ENCODE assay signal across 12 cellular contexts in genomic region chr11:8531312-8531711, GRCh38.
DNase-seq lines count a peak whose midpoint lies in the region; ATAC-seq, FAIRE-seq and TF ChIP-seq lines count a peak whose summit lies in the region.
"Had no signal": no experiment of that assay in that cellular context is flagged by ENCODE, and none has a peak within 500 bp of the region (broad histone marks: within the 10 kb centered on the region; RNA-seq: fewer than 3 reads in every experiment).

No MANE protein-coding gene starts in this region.

- H4K5ac ChIP-seq in H1 (ENCODE audit: insufficient read length, low read depth, low read length), result no peak overlapping the region

- TF ChIP-seq RAD21 in H1 (IDR thresholded peaks at IDR 0.05 in 1 of 2, conservative IDR thresholded peaks at IDR 0.05 in 1 of 2; ENCODE audit: low read depth in 2 of 2, low read length in 2 of 2), result no peak

- H3K14ac ChIP-seq in H1 (ENCODE audit: insufficient read length), result no peak overlapping the region

- 84% methylated on average over 4 of the region's 4 CpGs; no CpG with 5 or more reads in 1 of the 2 experiments for WGBS in H1 (ENCODE audit: extremely low coverage in 1 of 2, insufficient coverage in 1 of 2, insufficient read length in 1 of 2, insufficient replicate concordance in 2 of 2, low coverage in 1 of 2, low lambda C conversion rate in 2 of 2, missing lambda C conversion rate in 1 of 2), 2 experiments

- POLR2A ChIA-PET in H1 (lab: Charles Lee; ENCODE audit: partially characterized antibody), result interaction anchor here (1.1 kb wide), 1 partner anchor 9 kb away, joined by 3 read pairs; no protein-coding TSS in a partner anchor

- TF ChIP-seq EP300 in H1 (IDR thresholded peaks at IDR 0.05; ENCODE audit: borderline replicate concordance in 1 of 2, low read depth in 2 of 2, low read length in 2 of 2), result no peak

- H3K79me1 ChIP-seq in H1 (ENCODE audit: low read depth, low read length), result 0 out of 2 replicates have a peak, but pooled peaks cover 2% of the 10 kb centered on the region

- no peaks in the 10 kb centered on the region for H3K9me3 ChIP-seq in H1 (ENCODE audit: insufficient read depth in 2 of 2, low read depth in 1 of 2, low read length in 1 of 2)

- no peak overlapping the region for H3K9ac ChIP-seq in H1 (replicated peaks in 1 of 4; ENCODE audit: extremely low read depth in 1 of 4, low read depth in 3 of 4, low read length in 3 of 4)
- H3K9ac ChIP-seq: GM23248 had no signal

- no peak overlapping the region for H2AFZ ChIP-seq in H1 (ENCODE audit: low read length)
- H2AFZ ChIP-seq: GM23248 had no signal

- H3K27me3 ChIP-seq in H1 (replicated peaks in 1 of 4; ENCODE audit: control insufficient read depth in 3 of 4, extremely low read depth in 1 of 4, insufficient read depth in 3 of 4, low read length in 3 of 4), result no peaks in the 10 kb centered on the region

- H4K91ac ChIP-seq in H1 (replicated peaks; ENCODE audit: insufficient read length, low read length), result no peak overlapping the region

- H2BK15ac ChIP-seq in H1 (ENCODE audit: low read length), result no peak overlapping the region

- no peak overlapping the region for H2BK20ac ChIP-seq in H1 (ENCODE audit: low read length)

- no peak overlapping the region for H3K56ac ChIP-seq in H1 (replicated peaks; ENCODE audit: insufficient read length, low read depth, low read length)

- H3K4me3 ChIP-seq in H1 (ENCODE audit: extremely low read depth in 1 of 4, insufficient read depth in 2 of 4, low read depth in 3 of 4, low read length in 4 of 4), result no peak overlapping the region
- H3K4me3 ChIP-seq: GM23248 had no signal

- no peak overlapping the region for H3K27ac ChIP-seq in H1 (ENCODE audit: low read depth, low read length)
- H3K27ac ChIP-seq: GM23248 had no signal

- TF ChIP-seq CTCF in H1 (IDR thresholded peaks at IDR 0.05; ENCODE audit: control extremely low read depth in 1 of 3, insufficient read depth in 1 of 3, low read depth in 1 of 3, low read length in 3 of 3), result no peak

- no peak overlapping the region for H2BK5ac ChIP-seq in H1 (ENCODE audit: low read depth, low read length)

- FAIRE-seq in H1 (lab: Jason Lieb, UNC), result peak; percentile 50
- FAIRE-seq in urothelium cell line (lab: Jason Lieb, UNC), result no peak

- no peak overlapping the region for H3K4ac ChIP-seq in H1 (replicated peaks; ENCODE audit: insufficient read length, low read depth, low read length)

- H3K4me2 ChIP-seq in H1 (ENCODE audit: insufficient read depth in 1 of 2, low read depth in 2 of 2, low read length in 2 of 2), result no peak overlapping the region

- no peak for DNase-seq in Right ventricle myocardium inferior (ENCODE audit: missing footprints)
- DNase-seq in cardiac septum (ENCODE audit: low spot score), result no peak
- peak; percentile 83 for DNase-seq in NCI-H345 (lab: John Stamatoyannopoulos, UW)
- DNase-seq in H1 (ENCODE audit: low read depth in 1 of 2, low spot score in 2 of 2), result no peak
- no peak for DNase-seq in urothelium cell line (ENCODE audit: low spot score)
- no peak for DNase-seq in activated CD4-positive, alpha-beta T cell treated with anti-CD3 and anti-CD28 coated beads, Interleukin-2, amount 50 U/mL, for 48 hours
- no peak for DNase-seq in AG08395 (ENCODE audit: low spot score)
- DNase-seq: activated CD8-positive, alpha-beta memory T cell treated with anti-CD3 and anti-CD28 coated beads for 24 hours; GF-D8; GM23248; head of caudate nucleus had no signal

- ATAC-seq in Right ventricle myocardium inferior (peak; percentile 93), HG03442 (IDR thresholded peaks at IDR 0.05; ENCODE audit: unreplicated experiment) (no peak)

- H3K18ac ChIP-seq in H1 (ENCODE audit: extremely low read depth, low read length), result no peak overlapping the region

- no peaks in the 10 kb centered on the region; the same call in 1 of the 2 replicates for H3K23me2 ChIP-seq in H1 (ENCODE audit: low read depth, low read length)

- H2BK120ac ChIP-seq in H1 (replicated peaks; ENCODE audit: low read depth, low read length), result no peak overlapping the region

- no peak overlapping the region for H4K8ac ChIP-seq in H1 (ENCODE audit: extremely low read depth, insufficient read depth, low read length)

- no peak overlapping the region for H2BK12ac ChIP-seq in H1 (ENCODE audit: low read depth, low read length)

- H3K79me2 ChIP-seq in H1 (ENCODE audit: control insufficient read depth in 1 of 2, insufficient read depth in 2 of 2, low read length in 2 of 2), result no peaks in the 10 kb centered on the region

- H3K4me1 ChIP-seq in H1 (replicated peaks in 1 of 4; ENCODE audit: control insufficient read depth in 3 of 4, insufficient read depth in 4 of 4, low read length in 3 of 4), result peaks cover 0 to 6% (median 0%) of the 10 kb centered on the region in 4 experiments; a peak in 2 of 7 replicates

- H3K36me3 ChIP-seq in H1 (ENCODE audit: control insufficient read depth in 2 of 4, insufficient read depth in 4 of 4, low read length in 3 of 4), result no peaks in the 10 kb centered on the region

- TF ChIP-seq POLR2A in H1 (IDR thresholded peaks at IDR 0.05; ENCODE audit: control extremely low read depth in 1 of 2, low read depth in 2 of 2, low read length in 2 of 2), result no peak

- H2AK5ac ChIP-seq in H1 (ENCODE audit: low read depth, low read length), result no peak overlapping the region

- CTCF ChIA-PET in H1 (lab: Charles Lee; ENCODE audit: partially characterized antibody), result interaction anchor here (1.1 to 1.9 kb wide), 3 partner anchors 34 to 476 kb away, joined by 3 to 4 read pairs (median 3); no protein-coding TSS in a partner anchor

- H4K20me1 ChIP-seq in H1 (replicated peaks in 1 of 2; ENCODE audit: control insufficient read depth in 1 of 2, insufficient read depth in 2 of 2, low read length in 2 of 2), result peaks cover 0 to 3% of the 10 kb centered on the region in 2 experiments

- no peak overlapping the region for H3K23ac ChIP-seq in H1 (ENCODE audit: insufficient read length)

- intact Hi-C loops in Right ventricle myocardium inferior (cut with DNase I), result no loop called here
- intact Hi-C loops in cardiac septum (cut with DNase I), result no loop called here

TF ChIP-seq in H1, 55 proteins besides CTCF, POLR2A, EP300 and RAD21:
- TF ChIP-seq KDM1A (IDR thresholded peaks at IDR 0.05; ENCODE audit: borderline replicate concordance, low read length) (no peak), CHD1 (IDR thresholded peaks at IDR 0.05; ENCODE audit: low read depth, low read length) (no peak), SIN3A (conservative IDR thresholded peaks at IDR 0.05 in 1 of 2, IDR thresholded peaks at IDR 0.05 in 1 of 2; ENCODE audit: low read depth in 1 of 2, low read length in 2 of 2) (0 out of 4 replicates have a peak, but pooled peaks have one; percentile 32 to 34), ATF3 (IDR thresholded peaks at IDR 0.05; ENCODE audit: insufficient read depth, low read depth, low read length) (no peak), TCF12 (IDR thresholded peaks at IDR 0.05; ENCODE audit: low read depth, low read length) (no peak), CBX5 (IDR thresholded peaks at IDR 0.05; ENCODE audit: low read depth, low read length) (no peak)
